Comparison of ENCODE assay signal across 1 cellular context in genomic region chr12:110468212-110469048, GRCh38.
TF ChIP-seq lines count a peak whose summit lies in the region.

TSS of gene FAM216A (plus strand) at chr12:110468845. CDS start at chr12:110468876, 31 bp downstream.
TSS of gene GPN3 (minus strand) at chr12:110468257. CDS start at chr12:110468203, 54 bp downstream.

TF ChIP-seq in HEK293, 187 proteins besides CTCF, POLR2A, EP300 and RAD21 (continued from another document):
- TF ChIP-seq, protein P1, sequence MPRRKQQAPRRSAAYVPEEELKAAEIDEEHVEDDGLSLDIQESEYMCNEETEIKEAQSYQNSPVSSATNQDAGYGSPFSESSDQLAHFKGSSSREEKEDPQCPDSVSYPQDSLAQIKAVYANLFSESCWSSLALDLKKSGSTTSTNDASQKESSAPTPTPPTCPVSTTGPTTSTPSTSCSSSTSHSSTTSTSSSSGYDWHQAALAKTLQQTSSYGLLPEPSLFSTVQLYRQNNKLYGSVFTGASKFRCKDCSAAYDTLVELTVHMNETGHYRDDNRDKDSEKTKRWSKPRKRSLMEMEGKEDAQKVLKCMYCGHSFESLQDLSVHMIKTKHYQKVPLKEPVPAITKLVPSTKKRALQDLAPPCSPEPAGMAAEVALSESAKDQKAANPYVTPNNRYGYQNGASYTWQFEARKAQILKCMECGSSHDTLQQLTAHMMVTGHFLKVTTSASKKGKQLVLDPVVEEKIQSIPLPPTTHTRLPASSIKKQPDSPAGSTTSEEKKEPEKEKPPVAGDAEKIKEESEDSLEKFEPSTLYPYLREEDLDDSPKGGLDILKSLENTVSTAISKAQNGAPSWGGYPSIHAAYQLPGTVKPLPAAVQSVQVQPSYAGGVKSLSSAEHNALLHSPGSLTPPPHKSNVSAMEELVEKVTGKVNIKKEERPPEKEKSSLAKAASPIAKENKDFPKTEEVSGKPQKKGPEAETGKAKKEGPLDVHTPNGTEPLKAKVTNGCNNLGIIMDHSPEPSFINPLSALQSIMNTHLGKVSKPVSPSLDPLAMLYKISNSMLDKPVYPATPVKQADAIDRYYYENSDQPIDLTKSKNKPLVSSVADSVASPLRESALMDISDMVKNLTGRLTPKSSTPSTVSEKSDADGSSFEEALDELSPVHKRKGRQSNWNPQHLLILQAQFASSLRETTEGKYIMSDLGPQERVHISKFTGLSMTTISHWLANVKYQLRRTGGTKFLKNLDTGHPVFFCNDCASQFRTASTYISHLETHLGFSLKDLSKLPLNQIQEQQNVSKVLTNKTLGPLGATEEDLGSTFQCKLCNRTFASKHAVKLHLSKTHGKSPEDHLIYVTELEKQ (tag by site-specific recombination; IDR thresholded peaks at IDR 0.05; ENCODE audit: borderline replicate concordance), result peak; percentile 57; the same call in 1 of the 2 replicates
- TF ChIP-seq ZBTB11 (tag by site-specific recombination; conservative IDR thresholded peaks at IDR 0.05; ENCODE audit: low read depth), result no peak
- TF ChIP-seq PATZ1 (tag by site-specific recombination; IDR thresholded peaks at IDR 0.05), result no peak; the same call in none of the 2 replicates
- TF ChIP-seq ZNF76 (tag by site-specific recombination; IDR thresholded peaks at IDR 0.05; ENCODE audit: borderline replicate concordance, low read depth), result peak; percentile 69; the same call in 1 of the 2 replicates
- TF ChIP-seq ZNF184 (tag by site-specific recombination; IDR thresholded peaks at IDR 0.05), result no peak
- TF ChIP-seq BCL11B (tag by site-specific recombination; IDR thresholded peaks at IDR 0.05; ENCODE audit: low read depth), result 0 out of 2 replicates have a peak, but pooled peaks have one; percentile 34
- no peak for TF ChIP-seq YY2 (tag by site-specific recombination; IDR thresholded peaks at IDR 0.05)
- TF ChIP-seq PRDM4 (tag by site-specific recombination; IDR thresholded peaks at IDR 0.05), result no peak; the same call in 1 of the 2 replicates
- TF ChIP-seq, protein P2, sequence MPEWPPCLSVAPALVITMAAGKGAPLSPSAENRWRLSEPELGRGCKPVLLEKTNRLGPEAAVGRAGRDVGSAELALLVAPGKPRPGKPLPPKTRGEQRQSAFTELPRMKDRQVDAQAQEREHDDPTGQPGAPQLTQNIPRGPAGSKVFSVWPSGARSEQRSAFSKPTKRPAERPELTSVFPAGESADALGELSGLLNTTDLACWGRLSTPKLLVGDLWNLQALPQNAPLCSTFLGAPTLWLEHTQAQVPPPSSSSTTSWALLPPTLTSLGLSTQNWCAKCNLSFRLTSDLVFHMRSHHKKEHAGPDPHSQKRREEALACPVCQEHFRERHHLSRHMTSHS (tag by site-specific recombination; IDR thresholded peaks at IDR 0.05), result no peak
- TF ChIP-seq ZNF391 (tag by site-specific recombination; IDR thresholded peaks at IDR 0.05; ENCODE audit: borderline replicate concordance, low read depth), result no peak; the same call in 1 of the 2 replicates
- TF ChIP-seq GFI1B (tag by site-specific recombination; IDR thresholded peaks at IDR 0.05), result no peak
- no peak for TF ChIP-seq ZNF211 (tag by site-specific recombination; IDR thresholded peaks at IDR 0.05; ENCODE audit: low read depth)
- peak; percentile 95 for TF ChIP-seq SP3 (tag by site-specific recombination; IDR thresholded peaks at IDR 0.05)
- no peak for TF ChIP-seq ZNF350 (tag by site-specific recombination; IDR thresholded peaks at IDR 0.05)
- peak; percentile 79; the same call in 1 of the 2 replicates for TF ChIP-seq ZIC2 (tag by site-specific recombination; IDR thresholded peaks at IDR 0.05)
- TF ChIP-seq EGR2 (tag by site-specific recombination; IDR thresholded peaks at IDR 0.05; ENCODE audit: low read depth), result peak; percentile 95
- peak; percentile 54; the same call in 1 of the 2 replicates for TF ChIP-seq ZNF501 (tag by site-specific recombination; IDR thresholded peaks at IDR 0.05)
- TF ChIP-seq ZNF280D (tag by site-specific recombination; IDR thresholded peaks at IDR 0.05), result no peak
- no peak for TF ChIP-seq ZSCAN16 (tag by site-specific recombination; IDR thresholded peaks at IDR 0.05)
- no peak for TF ChIP-seq ZNF292 (tag by site-specific recombination; IDR thresholded peaks at IDR 0.05; ENCODE audit: borderline replicate concordance, low read depth)
- no peak for TF ChIP-seq SALL2 (tag by site-specific recombination; IDR thresholded peaks at IDR 0.05; ENCODE audit: borderline replicate concordance)
- no peak; the same call in 1 of the 2 replicates for TF ChIP-seq ZNF626 (tag by site-specific recombination; IDR thresholded peaks at IDR 0.05)
- no peak for TF ChIP-seq ZNF560 (tag by site-specific recombination; IDR thresholded peaks at IDR 0.05; ENCODE audit: borderline replicate concordance)
- TF ChIP-seq, protein P3, sequence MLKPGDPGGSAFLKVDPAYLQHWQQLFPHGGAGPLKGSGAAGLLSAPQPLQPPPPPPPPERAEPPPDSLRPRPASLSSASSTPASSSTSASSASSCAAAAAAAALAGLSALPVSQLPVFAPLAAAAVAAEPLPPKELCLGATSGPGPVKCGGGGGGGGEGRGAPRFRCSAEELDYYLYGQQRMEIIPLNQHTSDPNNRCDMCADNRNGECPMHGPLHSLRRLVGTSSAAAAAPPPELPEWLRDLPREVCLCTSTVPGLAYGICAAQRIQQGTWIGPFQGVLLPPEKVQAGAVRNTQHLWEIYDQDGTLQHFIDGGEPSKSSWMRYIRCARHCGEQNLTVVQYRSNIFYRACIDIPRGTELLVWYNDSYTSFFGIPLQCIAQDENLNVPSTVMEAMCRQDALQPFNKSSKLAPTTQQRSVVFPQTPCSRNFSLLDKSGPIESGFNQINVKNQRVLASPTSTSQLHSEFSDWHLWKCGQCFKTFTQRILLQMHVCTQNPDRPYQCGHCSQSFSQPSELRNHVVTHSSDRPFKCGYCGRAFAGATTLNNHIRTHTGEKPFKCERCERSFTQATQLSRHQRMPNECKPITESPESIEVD (tag by site-specific recombination; IDR thresholded peaks at IDR 0.05), result peak; percentile 39; the same call in 1 of the 2 replicates
- TF ChIP-seq YY1 (tag by site-specific recombination; IDR thresholded peaks at IDR 0.05), result no peak
- TF ChIP-seq ZNF677 (tag by site-specific recombination; IDR thresholded peaks at IDR 0.05), result no peak
- no peak for TF ChIP-seq ZNF416 (tag by site-specific recombination; IDR thresholded peaks at IDR 0.05)
- peak; percentile 57; the same call in 1 of the 2 replicates for TF ChIP-seq PBX3 (CRISPR knock-in tag; IDR thresholded peaks at IDR 0.05)
- no peak for TF ChIP-seq ZNF670 (tag by site-specific recombination; IDR thresholded peaks at IDR 0.05; ENCODE audit: low read depth)
- TF ChIP-seq TRIM28 (IDR thresholded peaks at IDR 0.05; ENCODE audit: borderline replicate concordance, low read length), result peak; percentile 58
- TF ChIP-seq ZNF510 (tag by site-specific recombination; IDR thresholded peaks at IDR 0.05; ENCODE audit: insufficient replicate concordance), result no peak
- TF ChIP-seq HOXC10 (CRISPR knock-in tag; IDR thresholded peaks at IDR 0.05), result no peak
- peak; percentile 75 for TF ChIP-seq ZBTB21 (tag by site-specific recombination; IDR thresholded peaks at IDR 0.05)
- peak; percentile 12; the same call in 1 of the 2 replicates for TF ChIP-seq OSR2 (tag by site-specific recombination; IDR thresholded peaks at IDR 0.05)
- peak; percentile 77 for TF ChIP-seq KLF8 (tag by site-specific recombination; IDR thresholded peaks at IDR 0.05)
- no peak for TF ChIP-seq ZNF214 (tag by site-specific recombination; IDR thresholded peaks at IDR 0.05; ENCODE audit: borderline replicate concordance)
- TF ChIP-seq ZNF302 (tag by site-specific recombination; IDR thresholded peaks at IDR 0.05; ENCODE audit: low read depth), result no peak
- no peak for TF ChIP-seq GLIS2 (tag by site-specific recombination; IDR thresholded peaks at IDR 0.05)
- no peak for TF ChIP-seq ZNF121 (tag by site-specific recombination; IDR thresholded peaks at IDR 0.05)
- TF ChIP-seq ZNF169 (tag by site-specific recombination; IDR thresholded peaks at IDR 0.05), result no peak
- TF ChIP-seq ZNF23 (tag by site-specific recombination; IDR thresholded peaks at IDR 0.05; ENCODE audit: borderline replicate concordance), result no peak
